Comparison of ENCODE assay signal across 1 cellular context in the genomic region with DNA sequence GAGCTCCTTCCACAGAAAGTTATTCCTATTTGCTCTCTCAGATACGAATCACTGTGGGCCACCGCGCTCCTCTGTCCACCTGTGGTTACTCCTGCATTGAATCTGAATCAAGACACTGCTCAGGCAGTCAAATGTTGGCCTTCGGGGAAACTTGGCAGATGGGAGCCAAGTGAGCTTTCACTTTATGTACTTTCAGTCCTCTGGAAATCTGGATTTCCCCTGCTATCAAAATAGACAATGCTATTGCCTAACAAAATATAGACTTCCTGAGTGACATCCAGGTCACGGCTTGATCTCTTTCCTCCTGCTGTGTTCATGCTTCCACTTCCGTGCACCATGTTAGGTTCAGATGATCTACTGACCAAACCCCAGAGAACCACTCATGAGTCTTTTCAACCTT.
TF ChIP-seq lines count a peak whose summit lies in the region.

No MANE protein-coding gene starts in this region.

TF ChIP-seq in SK-N-SH, 30 proteins besides CTCF, POLR2A, EP300 and RAD21:
- TF ChIP-seq PBX3 (IDR thresholded peaks at IDR 0.05) (no peak), YY1 (IDR thresholded peaks at IDR 0.05; ENCODE audit: low read depth) (no peak), MXI1 (IDR thresholded peaks at IDR 0.05; ENCODE audit: low read depth, low read length) (no peak), EZH2phosphoT487 (IDR thresholded peaks at IDR 0.05; ENCODE audit: borderline replicate concordance, low read depth) (no peak), REST (IDR thresholded peaks at IDR 0.05; ENCODE audit: low read depth, low read length) (no peak), POLR2AphosphoS5 (IDR thresholded peaks at IDR 0.05; ENCODE audit: low read depth, low read length) (no peak), RCOR1 (IDR thresholded peaks at IDR 0.05; ENCODE audit: low read length) (no peak), SMC3 (IDR thresholded peaks at IDR 0.05; ENCODE audit: low read depth, low read length) (no peak), GABPA (IDR thresholded peaks at IDR 0.05; ENCODE audit: low read depth) (no peak)
- TF ChIP-seq, protein P1, sequence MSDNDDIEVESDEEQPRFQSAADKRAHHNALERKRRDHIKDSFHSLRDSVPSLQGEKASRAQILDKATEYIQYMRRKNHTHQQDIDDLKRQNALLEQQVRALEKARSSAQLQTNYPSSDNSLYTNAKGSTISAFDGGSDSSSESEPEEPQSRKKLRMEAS (IDR thresholded peaks at IDR 0.05; ENCODE audit: low read depth) = no peak
